ENCODE assay signal across 1 cellular context in the genomic region with DNA sequence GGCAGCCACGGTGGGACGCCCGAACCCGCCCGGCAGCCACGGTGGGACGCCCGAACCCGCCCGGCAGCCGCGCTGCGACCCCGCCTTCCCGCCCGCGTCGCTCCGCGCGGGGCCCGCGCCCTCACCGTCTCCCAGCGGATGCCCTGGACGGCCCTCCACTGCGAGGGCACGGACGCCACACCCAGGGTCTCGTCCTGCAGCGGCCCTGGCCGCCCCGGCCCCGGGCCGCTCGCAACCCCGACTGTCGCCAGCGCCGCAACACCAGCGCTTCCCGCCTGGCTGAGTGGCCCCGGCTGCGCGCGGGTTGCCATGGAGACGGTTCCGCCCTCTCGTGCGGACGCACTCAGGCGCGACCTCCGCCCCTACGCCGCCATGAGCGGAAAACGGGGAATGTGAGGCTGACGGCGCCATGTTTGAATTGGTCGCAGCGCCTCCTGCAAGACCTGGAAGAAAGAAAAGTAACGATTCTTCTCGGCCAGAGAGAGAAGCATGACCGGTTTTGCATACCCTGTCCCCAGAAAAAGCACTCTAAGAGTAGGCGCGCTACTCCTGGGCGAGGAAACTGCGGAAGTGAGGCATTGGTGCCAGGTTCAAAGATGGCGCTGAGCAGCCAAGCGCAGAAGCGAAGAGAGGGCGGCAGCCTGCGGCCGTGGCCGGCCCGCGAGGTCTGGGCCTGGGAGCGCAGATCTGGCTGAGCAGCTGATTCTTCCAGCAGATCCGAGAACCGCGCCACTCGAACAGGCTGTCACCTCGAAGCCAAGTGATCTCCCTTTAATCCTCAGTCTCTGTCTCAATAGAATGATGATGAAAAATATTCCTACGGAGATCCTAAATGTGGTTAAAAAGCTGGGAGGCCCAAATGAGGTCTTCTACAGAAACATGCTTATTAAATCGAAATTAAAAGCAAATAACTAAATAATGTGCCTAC.
TF ChIP-seq lines count a peak whose summit lies in the region.

Gene DYNC2I2, minus strand, starts transcription at position 432 of the 928 bp plus-strand sequence. Its CDS starts 121 bp downstream, at position 311.

TF ChIP-seq in A549, 52 proteins besides CTCF, POLR2A, EP300 and RAD21 (continued from another document):
- TF ChIP-seq, protein P1, sequence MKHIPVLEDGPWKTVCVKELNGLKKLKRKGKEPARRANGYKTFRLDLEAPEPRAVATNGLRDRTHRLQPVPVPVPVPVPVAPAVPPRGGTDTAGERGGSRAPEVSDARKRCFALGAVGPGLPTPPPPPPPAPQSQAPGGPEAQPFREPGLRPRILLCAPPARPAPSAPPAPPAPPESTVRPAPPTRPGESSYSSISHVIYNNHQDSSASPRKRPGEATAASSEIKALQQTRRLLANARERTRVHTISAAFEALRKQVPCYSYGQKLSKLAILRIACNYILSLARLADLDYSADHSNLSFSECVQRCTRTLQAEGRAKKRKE (CRISPR knock-in tag; IDR thresholded peaks at IDR 0.05; ENCODE audit: low read depth): 0 out of 2 replicates have a peak, but pooled peaks have one; percentile 44
